Comparison of ENCODE assay signal across 1 cellular context in the genomic region with DNA sequence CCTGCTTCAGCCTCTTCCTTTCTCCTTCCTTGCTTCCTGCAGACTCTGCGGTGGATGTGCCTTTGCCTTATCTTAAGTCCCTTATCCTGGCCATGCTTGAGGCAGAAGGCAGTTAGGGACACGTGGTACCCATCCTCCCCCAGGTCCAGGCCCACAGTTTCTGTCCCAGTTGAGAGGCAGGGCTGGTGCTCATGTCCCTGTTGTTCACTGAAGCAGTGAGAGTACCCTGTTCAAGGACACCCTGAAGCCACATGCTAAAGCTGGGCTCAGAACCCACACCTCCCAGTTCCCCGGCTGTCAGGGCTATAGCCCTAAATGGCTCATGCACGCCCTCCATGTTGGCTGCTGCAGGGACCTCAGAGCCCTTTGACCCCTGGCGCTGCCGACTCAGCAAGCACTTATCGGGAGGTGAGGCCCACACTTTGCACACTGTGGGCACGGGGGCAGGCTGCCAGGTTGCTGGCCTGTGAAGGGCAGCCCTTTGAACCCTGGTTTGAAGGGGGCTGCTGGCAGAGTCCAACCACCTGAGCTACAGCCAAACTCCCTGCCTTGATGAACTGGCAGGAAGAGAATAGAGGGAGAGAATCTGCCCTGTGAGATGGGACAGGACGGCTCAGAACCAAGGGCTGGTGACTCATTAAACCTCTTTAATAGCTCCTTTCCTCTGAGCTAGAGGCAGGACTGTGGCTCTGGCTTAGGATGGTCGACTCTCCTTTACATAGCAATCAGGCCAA.
TF ChIP-seq lines count a peak whose summit lies in the region.

No MANE protein-coding gene starts in this region.

TF ChIP-seq in K562, 482 proteins besides CTCF, POLR2A, EP300 and RAD21 (continued from another document and continues in another):
- TF ChIP-seq GABPB1 (CRISPR knock-in tag; IDR thresholded peaks at IDR 0.05) (no peak), FOXK1 (CRISPR knock-in tag; IDR thresholded peaks at IDR 0.05; ENCODE audit: borderline replicate concordance) (no peak), KLF13 (tag; IDR thresholded peaks at IDR 0.05; ENCODE audit: borderline replicate concordance, low read depth) (no peak), RBM34 (IDR thresholded peaks at IDR 0.05; ENCODE audit: borderline replicate concordance, insufficient read depth, low read length) (no peak), COPS2 (conservative IDR thresholded peaks at IDR 0.05) (no peak), CHD2 (IDR thresholded peaks at IDR 0.05; ENCODE audit: low read depth, low read length) (no peak), SAFB (IDR thresholded peaks at IDR 0.05; ENCODE audit: borderline replicate concordance, low read depth, low read length) (no peak), PCBP2 (IDR thresholded peaks at IDR 0.05; ENCODE audit: low read depth, low read length, poor library complexity, severe bottlenecking) (no peak), ZNF695 (CRISPR knock-in tag; IDR thresholded peaks at IDR 0.05) (no peak), TBL1XR1 (IDR thresholded peaks at IDR 0.05; ENCODE audit: low read length in 2 of 2) (0 out of 4 replicates have a peak, but pooled peaks of 1 of the 2 experiments have one; percentile 14), CBX8 (IDR thresholded peaks at IDR 0.05; ENCODE audit: borderline replicate concordance, extremely low read depth, low read depth, low read length, poor library complexity, severe bottlenecking) (no peak), THRAP3 (IDR thresholded peaks at IDR 0.05; ENCODE audit: borderline replicate concordance) (no peak), NBN (IDR thresholded peaks at IDR 0.05; ENCODE audit: low read depth) (no peak), MAFG (tag; conservative IDR thresholded peaks at IDR 0.05) (no peak), NKRF (IDR thresholded peaks at IDR 0.05; ENCODE audit: borderline replicate concordance) (no peak), ZNF239 (CRISPR knock-in tag; IDR thresholded peaks at IDR 0.05) (peak; percentile 70; the same call in 1 of the 2 replicates), ZNF217 (CRISPR knock-in tag; IDR thresholded peaks at IDR 0.05) (no peak), SMC3 (conservative IDR thresholded peaks at IDR 0.05; ENCODE audit: insufficient read depth, low read depth, low read length) (no peak), EP400 (IDR thresholded peaks at IDR 0.05) (peak; percentile 79), DIDO1 (tag; IDR thresholded peaks at IDR 0.05; ENCODE audit: low read depth) (no peak), CREM (IDR thresholded peaks at IDR 0.05; ENCODE audit: low read depth) (peak; percentile 66; the same call in 1 of the 2 replicates), NUFIP1 (IDR thresholded peaks at IDR 0.05; ENCODE audit: partially characterized antibody) (no peak), ASH1L (IDR thresholded peaks at IDR 0.05; ENCODE audit: borderline replicate concordance, low read depth, partially characterized antibody) (no peak), ZNF41 (CRISPR knock-in tag; conservative IDR thresholded peaks at IDR 0.05) (no peak), MEF2A (IDR thresholded peaks at IDR 0.05; ENCODE audit: control insufficient read depth, low read depth, low read length) (no peak), DLX4 (CRISPR knock-in tag; IDR thresholded peaks at IDR 0.05) (no peak), FOXA3 (CRISPR knock-in tag; conservative IDR thresholded peaks at IDR 0.05 in 1 of 2, IDR thresholded peaks at IDR 0.05 in 1 of 2) (no peak), MCM7 (IDR thresholded peaks at IDR 0.05) (no peak), HDAC1 (IDR thresholded peaks at IDR 0.05) (peak in 1 of 2 experiments; percentile 86; a peak in 1 of 4 replicates), SMAD4 (CRISPR knock-in tag; conservative IDR thresholded peaks at IDR 0.05) (peak; percentile 91), MTA2 (IDR thresholded peaks at IDR 0.05; ENCODE audit: low read depth) (0 out of 2 replicates have a peak, but pooled peaks have one; percentile 35), IFI16 (CRISPR knock-in tag; IDR thresholded peaks at IDR 0.05) (no peak), NR3C1 (CRISPR knock-in tag; IDR thresholded peaks at IDR 0.05) (no peak), MTF1 (CRISPR knock-in tag; IDR thresholded peaks at IDR 0.05; ENCODE audit: borderline replicate concordance) (no peak), EGR1 (conservative IDR thresholded peaks at IDR 0.05) (no peak; the same call in 1 of the 2 replicates), LEF1 (IDR thresholded peaks at IDR 0.05) (peak; percentile 75), HNRNPL (IDR thresholded peaks at IDR 0.05; ENCODE audit: low read depth, low read length) (no peak), THRB (CRISPR knock-in tag; conservative IDR thresholded peaks at IDR 0.05) (no peak), GTF2F1 (IDR thresholded peaks at IDR 0.05; ENCODE audit: low read depth, low read length) (no peak), SNAPC5 (CRISPR knock-in tag; IDR thresholded peaks at IDR 0.05) (no peak), SRSF1 (IDR thresholded peaks at IDR 0.05; ENCODE audit: low read depth, low read length) (no peak), ARID4B (CRISPR knock-in tag; IDR thresholded peaks at IDR 0.05) (peak; percentile 30)
- TF ChIP-seq, protein P1, sequence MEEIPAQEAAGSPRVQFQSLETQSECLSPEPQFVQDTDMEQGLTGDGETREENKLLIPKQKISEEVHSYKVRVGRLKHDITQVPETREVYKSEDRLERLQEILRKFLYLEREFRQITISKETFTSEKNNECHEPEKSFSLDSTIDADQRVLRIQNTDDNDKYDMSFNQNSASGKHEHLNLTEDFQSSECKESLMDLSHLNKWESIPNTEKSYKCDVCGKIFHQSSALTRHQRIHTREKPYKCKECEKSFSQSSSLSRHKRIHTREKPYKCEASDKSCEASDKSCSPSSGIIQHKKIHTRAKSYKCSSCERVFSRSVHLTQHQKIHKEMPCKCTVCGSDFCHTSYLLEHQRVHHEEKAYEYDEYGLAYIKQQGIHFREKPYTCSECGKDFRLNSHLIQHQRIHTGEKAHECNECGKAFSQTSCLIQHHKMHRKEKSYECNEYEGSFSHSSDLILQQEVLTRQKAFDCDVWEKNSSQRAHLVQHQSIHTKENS (CRISPR knock-in tag; IDR thresholded peaks at IDR 0.05) = no peak
- TF ChIP-seq, protein P2, sequence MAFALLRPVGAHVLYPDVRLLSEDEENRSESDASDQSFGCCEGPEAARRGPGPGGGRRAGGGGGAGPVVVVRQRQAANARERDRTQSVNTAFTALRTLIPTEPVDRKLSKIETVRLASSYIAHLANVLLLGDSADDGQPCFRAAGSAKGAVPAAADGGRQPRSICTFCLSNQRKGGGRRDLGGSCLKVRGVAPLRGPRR (CRISPR knock-in tag; IDR thresholded peaks at IDR 0.05) = no peak
- TF ChIP-seq, protein P3, sequence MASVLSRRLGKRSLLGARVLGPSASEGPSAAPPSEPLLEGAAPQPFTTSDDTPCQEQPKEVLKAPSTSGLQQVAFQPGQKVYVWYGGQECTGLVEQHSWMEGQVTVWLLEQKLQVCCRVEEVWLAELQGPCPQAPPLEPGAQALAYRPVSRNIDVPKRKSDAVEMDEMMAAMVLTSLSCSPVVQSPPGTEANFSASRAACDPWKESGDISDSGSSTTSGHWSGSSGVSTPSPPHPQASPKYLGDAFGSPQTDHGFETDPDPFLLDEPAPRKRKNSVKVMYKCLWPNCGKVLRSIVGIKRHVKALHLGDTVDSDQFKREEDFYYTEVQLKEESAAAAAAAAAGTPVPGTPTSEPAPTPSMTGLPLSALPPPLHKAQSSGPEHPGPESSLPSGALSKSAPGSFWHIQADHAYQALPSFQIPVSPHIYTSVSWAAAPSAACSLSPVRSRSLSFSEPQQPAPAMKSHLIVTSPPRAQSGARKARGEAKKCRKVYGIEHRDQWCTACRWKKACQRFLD (CRISPR knock-in tag; IDR thresholded peaks at IDR 0.05) = peak; percentile 91
- TF ChIP-seq, protein P4, sequence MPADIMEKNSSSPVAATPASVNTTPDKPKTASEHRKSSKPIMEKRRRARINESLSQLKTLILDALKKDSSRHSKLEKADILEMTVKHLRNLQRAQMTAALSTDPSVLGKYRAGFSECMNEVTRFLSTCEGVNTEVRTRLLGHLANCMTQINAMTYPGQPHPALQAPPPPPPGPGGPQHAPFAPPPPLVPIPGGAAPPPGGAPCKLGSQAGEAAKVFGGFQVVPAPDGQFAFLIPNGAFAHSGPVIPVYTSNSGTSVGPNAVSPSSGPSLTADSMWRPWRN (IDR thresholded peaks at IDR 0.05; ENCODE audit: low read depth) = peak; percentile 83
- TF ChIP-seq, protein P5, sequence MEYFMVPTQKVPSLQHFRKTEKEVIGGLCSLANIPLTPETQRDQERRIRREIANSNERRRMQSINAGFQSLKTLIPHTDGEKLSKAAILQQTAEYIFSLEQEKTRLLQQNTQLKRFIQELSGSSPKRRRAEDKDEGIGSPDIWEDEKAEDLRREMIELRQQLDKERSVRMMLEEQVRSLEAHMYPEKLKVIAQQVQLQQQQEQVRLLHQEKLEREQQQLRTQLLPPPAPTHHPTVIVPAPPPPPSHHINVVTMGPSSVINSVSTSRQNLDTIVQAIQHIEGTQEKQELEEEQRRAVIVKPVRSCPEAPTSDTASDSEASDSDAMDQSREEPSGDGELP (CRISPR knock-in tag; IDR thresholded peaks at IDR 0.05; ENCODE audit: borderline replicate concordance) = peak; percentile 23; the same call in 1 of the 2 replicates
- TF ChIP-seq, protein P6, sequence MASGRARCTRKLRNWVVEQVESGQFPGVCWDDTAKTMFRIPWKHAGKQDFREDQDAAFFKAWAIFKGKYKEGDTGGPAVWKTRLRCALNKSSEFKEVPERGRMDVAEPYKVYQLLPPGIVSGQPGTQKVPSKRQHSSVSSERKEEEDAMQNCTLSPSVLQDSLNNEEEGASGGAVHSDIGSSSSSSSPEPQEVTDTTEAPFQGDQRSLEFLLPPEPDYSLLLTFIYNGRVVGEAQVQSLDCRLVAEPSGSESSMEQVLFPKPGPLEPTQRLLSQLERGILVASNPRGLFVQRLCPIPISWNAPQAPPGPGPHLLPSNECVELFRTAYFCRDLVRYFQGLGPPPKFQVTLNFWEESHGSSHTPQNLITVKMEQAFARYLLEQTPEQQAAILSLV (tag; IDR thresholded peaks at IDR 0.05) = no peak
